Comparison of ENCODE assay signal across 12 cellular contexts in genomic region chr12:54054442-54055332, GRCh38. TPM values are rescaled to one million over a fixed set of nuclear protein-coding genes. Genes with fewer than 3 reads are reported as not detected.
DNase-seq lines count a peak whose midpoint lies in the region; ATAC-seq and TF ChIP-seq lines count a peak whose summit lies in the region.
"Had no signal": no experiment of that assay in that cellular context is flagged by ENCODE, and none has a peak within 500 bp of the region (broad histone marks: within the 10 kb centered on the region; RNA-seq: fewer than 3 reads in every experiment).

No MANE protein-coding gene starts in this region.

- H3K4me3 ChIP-seq in tibial nerve = peak overlapping the region; percentile 49 to 66 (median 52)
- H3K4me3 ChIP-seq in effector memory CD4-positive, alpha-beta T cell (ENCODE audit: insufficient read depth, low read depth, low read length, poor library complexity, severe bottlenecking) = no peak overlapping the region

- TF ChIP-seq EP300 in tibial nerve (IDR thresholded peaks at IDR 0.05) = no peak

- H3K4me1 ChIP-seq in tibial nerve = peaks cover 0 to 73% (median 5%) of the 10 kb centered on the region in 4 donors
- peaks cover 28% of the 10 kb centered on the region for H3K4me1 ChIP-seq in effector memory CD4-positive, alpha-beta T cell (ENCODE audit: control insufficient read depth, insufficient read depth, low read length, poor library complexity, severe bottlenecking)

- DNase-seq in activated naive CD4-positive, alpha-beta T cell treated with anti-CD3 and anti-CD28 coated beads for 36 hours = no peak
- DNase-seq in activated naive CD4-positive, alpha-beta T cell treated with anti-CD3 and anti-CD28 coated beads, Interleukin-2, amount 50 U/mL, for 16 hours = no peak
- no peak for DNase-seq in activated T-helper 1 cell treated with anti-CD3 and anti-CD28 coated beads, Interleukin-12 subunit alpha, Interleukin-12 subunit beta, Interleukin-2, Interleukin-4 antibody, amounts not matched to agents 30 ng/mL and 10 ng/mL and 1 ng/mL, durations not matched to agents 14 hours and 24 hours and 36 hours (ENCODE audit: low spot score)
- no peak for DNase-seq in memory B cell (ENCODE audit: low spot score in 2 of 2)
- DNase-seq in tibial nerve (ENCODE audit: low spot score in 2 of 2) = no peak
- DNase-seq in effector memory CD4-positive, alpha-beta T cell = no peak
- DNase-seq in activated CD4-positive, alpha-beta T cell treated with anti-CD3 and anti-CD28 coated beads for 1 hour = no peak
- DNase-seq: caudate nucleus; NCI-H2029; stimulated activated CD4-positive, alpha-beta T cell treated with anti-CD3 and anti-CD28 coated beads, Interleukin-2, amount 100 ng/mL, for 48 hours; T1000 had no signal

- no peak for TF ChIP-seq CTCF in tibial nerve (IDR thresholded peaks at IDR 0.05)

- H3K9me3 Mint-ChIP-seq in activated naive CD4-positive, alpha-beta T cell treated with anti-CD3 and anti-CD28 coated beads for 36 hours = no peaks in the 10 kb centered on the region
- H3K9me3 Mint-ChIP-seq in activated T-helper 1 cell treated with anti-CD3 and anti-CD28 coated beads, Interleukin-12 subunit alpha, Interleukin-12 subunit beta, Interleukin-2, Interleukin-4 antibody, amounts not matched to agents 30 ng/mL and 10 ng/mL and 1 ng/mL, durations not matched to agents 14 hours and 24 hours and 36 hours = no peaks in the 10 kb centered on the region
- H3K9me3 Mint-ChIP-seq in memory B cell = no peaks in the 10 kb centered on the region

- peak overlapping the region; percentile 72 to 89 (median 84) for H3K27ac ChIP-seq in tibial nerve
- H3K27ac ChIP-seq in effector memory CD4-positive, alpha-beta T cell (ENCODE audit: insufficient read depth, low read length, poor library complexity, severe bottlenecking) = no peak overlapping the region

- intact Hi-C loops in activated naive CD4-positive, alpha-beta T cell treated with anti-CD3 and anti-CD28 coated beads for 36 hours (cut with micrococcal nuclease) = loop anchor here (1.0 to 5.0 kb wide), 3 partner anchors 8 to 102 kb away; partner anchors contain the start of genes HOTAIR, HOXC11 and HOXC12
- intact Hi-C loops in activated T-helper 1 cell treated with anti-CD3 and anti-CD28 coated beads, Interleukin-12 subunit alpha, Interleukin-12 subunit beta, Interleukin-2, Interleukin-4 antibody, amounts not matched to agents 30 ng/mL and 10 ng/mL and 1 ng/mL, durations not matched to agents 14 hours and 24 hours and 36 hours (cut with micrococcal nuclease) = loop anchor here (2.0 to 5.0 kb wide), 3 partner anchors 48 to 102 kb away; partner anchors contain the start of gene HOXC12

- 30 to 33% methylated on average over 33 of the region's 33 CpGs for WGBS in tibial nerve, 2 donors

- no peaks in the 10 kb centered on the region for H3K36me3 ChIP-seq in tibial nerve
- no peaks in the 10 kb centered on the region for H3K36me3 ChIP-seq in effector memory CD4-positive, alpha-beta T cell (ENCODE audit: control insufficient read depth, insufficient read depth, low read length)

- peaks cover 69% of the 10 kb centered on the region for H3K27me3 Mint-ChIP-seq in activated naive CD4-positive, alpha-beta T cell treated with anti-CD3 and anti-CD28 coated beads for 36 hours (ENCODE audit: low read depth)
- peaks cover 90% of the 10 kb centered on the region for H3K27me3 Mint-ChIP-seq in activated T-helper 1 cell treated with anti-CD3 and anti-CD28 coated beads, Interleukin-12 subunit alpha, Interleukin-12 subunit beta, Interleukin-2, Interleukin-4 antibody, amounts not matched to agents 30 ng/mL and 10 ng/mL and 1 ng/mL, durations not matched to agents 14 hours and 24 hours and 36 hours (ENCODE audit: insufficient read depth)
- H3K27me3 Mint-ChIP-seq in memory B cell = peaks cover 9% of the 10 kb centered on the region

- no peak for TF ChIP-seq POLR2A in tibial nerve (IDR thresholded peaks at IDR 0.05)

- no peak overlapping the region for H3K27ac Mint-ChIP-seq in activated naive CD4-positive, alpha-beta T cell treated with anti-CD3 and anti-CD28 coated beads for 36 hours
- no peak overlapping the region for H3K27ac Mint-ChIP-seq in activated T-helper 1 cell treated with anti-CD3 and anti-CD28 coated beads, Interleukin-12 subunit alpha, Interleukin-12 subunit beta, Interleukin-2, Interleukin-4 antibody, amounts not matched to agents 30 ng/mL and 10 ng/mL and 1 ng/mL, durations not matched to agents 14 hours and 24 hours and 36 hours
- H3K27ac Mint-ChIP-seq in memory B cell = peak overlapping the region; percentile 93

- CTCF ChIA-PET in activated naive CD4-positive, alpha-beta T cell treated with anti-CD3 and anti-CD28 coated beads for 36 hours (lab: Charles Lee) = interaction anchor here (1.0 to 1.3 kb wide), 2 partner anchors 23 to 146 kb away, joined by 5 read pairs; no protein-coding TSS in a partner anchor

- no peaks in the 10 kb centered on the region for H3K9me3 ChIP-seq in tibial nerve
- H3K9me3 ChIP-seq in effector memory CD4-positive, alpha-beta T cell (ENCODE audit: control insufficient read depth, low read length) = no peaks in the 10 kb centered on the region

- H3K4me3 Mint-ChIP-seq in activated naive CD4-positive, alpha-beta T cell treated with anti-CD3 and anti-CD28 coated beads for 36 hours = peak overlapping the region; percentile 7
- H3K4me3 Mint-ChIP-seq in activated T-helper 1 cell treated with anti-CD3 and anti-CD28 coated beads, Interleukin-12 subunit alpha, Interleukin-12 subunit beta, Interleukin-2, Interleukin-4 antibody, amounts not matched to agents 30 ng/mL and 10 ng/mL and 1 ng/mL, durations not matched to agents 14 hours and 24 hours and 36 hours = peak overlapping the region; percentile 57
- peak overlapping the region; percentile 98 for H3K4me3 Mint-ChIP-seq in memory B cell

- no peak for ATAC-seq in memory B cell (ENCODE audit: low read depth)
- no peak for ATAC-seq in GM19463 (IDR thresholded peaks at IDR 0.05; ENCODE audit: unreplicated experiment)

- H3K27me3 ChIP-seq in tibial nerve = peaks cover 0 to 9% of the 10 kb centered on the region in 2 donors
- peaks cover 55% of the 10 kb centered on the region for H3K27me3 ChIP-seq in effector memory CD4-positive, alpha-beta T cell (replicated peaks; ENCODE audit: control insufficient read depth, insufficient read depth, low read length, poor library complexity, severe bottlenecking)

- H3K4me1 Mint-ChIP-seq in activated naive CD4-positive, alpha-beta T cell treated with anti-CD3 and anti-CD28 coated beads for 36 hours (ENCODE audit: low read depth) = peaks cover 21% of the 10 kb centered on the region
- peaks cover 18% of the 10 kb centered on the region for H3K4me1 Mint-ChIP-seq in activated T-helper 1 cell treated with anti-CD3 and anti-CD28 coated beads, Interleukin-12 subunit alpha, Interleukin-12 subunit beta, Interleukin-2, Interleukin-4 antibody, amounts not matched to agents 30 ng/mL and 10 ng/mL and 1 ng/mL, durations not matched to agents 14 hours and 24 hours and 36 hours (ENCODE audit: low read depth)
- peaks cover 32% of the 10 kb centered on the region for H3K4me1 Mint-ChIP-seq in memory B cell

- no peaks in the 10 kb centered on the region for H3K36me3 Mint-ChIP-seq in activated naive CD4-positive, alpha-beta T cell treated with anti-CD3 and anti-CD28 coated beads for 36 hours (ENCODE audit: low read depth)
- H3K36me3 Mint-ChIP-seq in activated T-helper 1 cell treated with anti-CD3 and anti-CD28 coated beads, Interleukin-12 subunit alpha, Interleukin-12 subunit beta, Interleukin-2, Interleukin-4 antibody, amounts not matched to agents 30 ng/mL and 10 ng/mL and 1 ng/mL, durations not matched to agents 14 hours and 24 hours and 36 hours (ENCODE audit: low read depth) = peaks cover 5% of the 10 kb centered on the region
- peaks cover 9% of the 10 kb centered on the region for H3K36me3 Mint-ChIP-seq in memory B cell

RNA-seq across cellular contexts. Expression of gene HOXC4, which starts 1.1 kb away (rescaled TPM):
- under 1 TPM in 1 of 2 experiments, not detected in 1; 0.12 TPM for total RNA-seq in activated naive CD4-positive, alpha-beta T cell treated with anti-CD3 and anti-CD28 coated beads for 36 hours
- not detected in 2 replicates for total RNA-seq in activated T-helper 1 cell treated with anti-CD3 and anti-CD28 coated beads, Interleukin-12 subunit alpha, Interleukin-12 subunit beta, Interleukin-2, Interleukin-4 antibody, amounts not matched to agents 30 ng/mL and 10 ng/mL and 1 ng/mL, durations not matched to agents 14 hours and 24 hours and 36 hours
- 1 to 10 TPM; 2.7 to 8.1 (median 4.1) TPM for total RNA-seq in tibial nerve

RNA-seq across cellular contexts. Expression of gene HOXC5, which starts 21.8 kb away (rescaled TPM):
- total RNA-seq in activated naive CD4-positive, alpha-beta T cell treated with anti-CD3 and anti-CD28 coated beads for 36 hours = not detected
- not detected in 2 replicates for total RNA-seq in activated T-helper 1 cell treated with anti-CD3 and anti-CD28 coated beads, Interleukin-12 subunit alpha, Interleukin-12 subunit beta, Interleukin-2, Interleukin-4 antibody, amounts not matched to agents 30 ng/mL and 10 ng/mL and 1 ng/mL, durations not matched to agents 14 hours and 24 hours and 36 hours
- 1 to 10 TPM; 1.4 to 2.7 (median 1.7) TPM for total RNA-seq in tibial nerve

RNA-seq across cellular contexts. Expression of gene HOXC6, which starts 26.4 kb away (rescaled TPM):
- not detected for total RNA-seq in activated naive CD4-positive, alpha-beta T cell treated with anti-CD3 and anti-CD28 coated beads for 36 hours
- total RNA-seq in activated T-helper 1 cell treated with anti-CD3 and anti-CD28 coated beads, Interleukin-12 subunit alpha, Interleukin-12 subunit beta, Interleukin-2, Interleukin-4 antibody, amounts not matched to agents 30 ng/mL and 10 ng/mL and 1 ng/mL, durations not matched to agents 14 hours and 24 hours and 36 hours = not detected in 2 replicates
- 10 to 100 TPM in 1 of 4 donors, 1 to 10 TPM in 3; 3.6 to 17.3 (median 7.2) TPM for total RNA-seq in tibial nerve

RNA-seq across cellular contexts. Expression of gene HOXC8, which starts 45.9 kb away (rescaled TPM):
- not detected for total RNA-seq in activated naive CD4-positive, alpha-beta T cell treated with anti-CD3 and anti-CD28 coated beads for 36 hours
- not detected in 2 replicates for total RNA-seq in activated T-helper 1 cell treated with anti-CD3 and anti-CD28 coated beads, Interleukin-12 subunit alpha, Interleukin-12 subunit beta, Interleukin-2, Interleukin-4 antibody, amounts not matched to agents 30 ng/mL and 10 ng/mL and 1 ng/mL, durations not matched to agents 14 hours and 24 hours and 36 hours
- 1 to 10 TPM in 3 of 4 donors, under 1 TPM in 1; 0.98 to 2.3 (median 2.0) TPM for total RNA-seq in tibial nerve

RNA-seq across cellular contexts. Expression of gene HOXC9, which starts 54.7 kb away (rescaled TPM):
- not detected for total RNA-seq in activated naive CD4-positive, alpha-beta T cell treated with anti-CD3 and anti-CD28 coated beads for 36 hours
- not detected in 2 replicates for total RNA-seq in activated T-helper 1 cell treated with anti-CD3 and anti-CD28 coated beads, Interleukin-12 subunit alpha, Interleukin-12 subunit beta, Interleukin-2, Interleukin-4 antibody, amounts not matched to agents 30 ng/mL and 10 ng/mL and 1 ng/mL, durations not matched to agents 14 hours and 24 hours and 36 hours
- total RNA-seq in tibial nerve = 10 to 100 TPM in 1 of 4 donors, 1 to 10 TPM in 3; 4.4 to 10.5 (median 7.9) TPM

Comparison
In these comparisons a context has a peak if more than half of its experiments do, and no peak if none do; other contexts are left out.
1. H3K4me3 Mint-ChIP-seq: peak in every context shown above with its lines; median percentile 98 in memory B cell; 57 in activated T-helper 1 cell treated with anti-CD3 and anti-CD28 coated beads, Interleukin-12 subunit alpha, Interleukin-12 subunit beta, Interleukin-2, Interleukin-4 antibody, amounts not matched to agents 30 ng/mL and 10 ng/mL and 1 ng/mL, durations not matched to agents 14 hours and 24 hours and 36 hours; 7 in activated naive CD4-positive, alpha-beta T cell treated with anti-CD3 and anti-CD28 coated beads for 36 hours.